In the genomic region with DNA sequence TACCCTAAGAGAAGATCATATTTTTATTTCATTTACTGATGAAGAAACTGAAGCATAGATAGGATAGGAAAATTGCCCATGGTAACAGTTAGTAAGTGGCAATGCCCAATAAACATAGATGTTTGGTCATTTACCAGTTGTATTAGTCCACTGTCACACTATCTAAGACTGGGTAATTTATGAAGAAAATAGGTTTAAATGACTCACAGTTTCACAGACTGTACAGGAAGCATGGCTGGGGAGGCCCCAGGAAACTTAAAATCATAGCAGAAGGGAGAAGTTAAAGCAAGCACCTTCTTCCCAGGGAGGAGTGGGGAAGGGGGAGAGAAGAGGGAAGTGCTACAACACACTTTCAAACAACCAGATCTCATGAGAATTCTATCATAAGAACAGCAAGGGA, we compare ENCODE assay signal across 16 cellular contexts. TPM values are rescaled to one million over a fixed set of nuclear protein-coding genes. Genes with fewer than 3 reads are reported as not detected.
DNase-seq lines count a peak whose midpoint lies in the region; ATAC-seq, FAIRE-seq and TF ChIP-seq lines count a peak whose summit lies in the region.
"Had no signal": no experiment of that assay in that cellular context is flagged by ENCODE, and none has a peak within 500 bp of the region (broad histone marks: within the 10 kb centered on the region; RNA-seq: fewer than 3 reads in every experiment).

No MANE protein-coding gene starts in this region.

- intact Hi-C loops in cardiac septum (cut with DNase I): no loop called here

- no peaks in the 10 kb centered on the region for H3K27me3 Mint-ChIP-seq in astrocyte (ENCODE audit: low read depth, unreplicated experiment)

- H3K27me3 ChIP-seq in astrocyte (ENCODE audit: insufficient read depth, low read length) (no peaks in the 10 kb centered on the region), tibial nerve (no peaks in the 10 kb centered on the region)
- H3K27me3 ChIP-seq: breast epithelium, hepatocyte had no signal

- H3K4me2 ChIP-seq in astrocyte (ENCODE audit: low read length): no peak overlapping the region
- H3K4me2 ChIP-seq: hepatocyte had no signal

- peaks cover 5% of the 10 kb centered on the region for H3K4me1 Mint-ChIP-seq in astrocyte (ENCODE audit: low read depth, unreplicated experiment)
- H3K4me1 Mint-ChIP-seq: WTC11 had no signal

- no peaks in the 10 kb centered on the region for H3K4me1 ChIP-seq in astrocyte (ENCODE audit: insufficient read depth, low read length)
- H3K4me1 ChIP-seq in tibial nerve: no peaks in the 10 kb centered on the region
- H3K4me1 ChIP-seq: breast epithelium, spleen had no signal

- peak overlapping the region; percentile 51 for H3K27ac Mint-ChIP-seq in astrocyte (ENCODE audit: unreplicated experiment)
- H3K27ac Mint-ChIP-seq: CD8-positive, alpha-beta T cell; WTC11 had no signal

- H3K9me3 Mint-ChIP-seq in astrocyte (ENCODE audit: unreplicated experiment): no peaks in the 10 kb centered on the region
- H3K9me3 Mint-ChIP-seq: CD8-positive, alpha-beta T cell; WTC11 had no signal

- no peak overlapping the region for H3K4me3 ChIP-seq in astrocyte (ENCODE audit: insufficient read depth, low read depth, low read length)
- no peak overlapping the region for H3K4me3 ChIP-seq in tibial nerve
- H3K4me3 ChIP-seq: breast epithelium, hepatocyte, spleen had no signal

- DNase-seq in astrocyte (ENCODE audit: low read depth): no peak
- no peak for DNase-seq in cardiac septum (ENCODE audit: low spot score)
- no peak for DNase-seq in central memory CD4-positive, alpha-beta T cell
- DNase-seq in tibial nerve (ENCODE audit: low spot score in 2 of 2): no peak
- no peak for DNase-seq in stimulated activated naive CD4-positive, alpha-beta T cell (lab: John Stamatoyannopoulos, UW)
- DNase-seq: CD8-positive, alpha-beta T cell; NCI-H446; occipital lobe; SHP77 treated with DMSO at 0.1 percent for 48 hours; spleen had no signal

- no peak for TF ChIP-seq EP300 in tibial nerve (IDR thresholded peaks at IDR 0.05)

- ATAC-seq in GM18867 (IDR thresholded peaks at IDR 0.05; ENCODE audit: unreplicated experiment): peak; percentile 66
- ATAC-seq in GM21576 (IDR thresholded peaks at IDR 0.05; ENCODE audit: unreplicated experiment): peak; percentile 66
- ATAC-seq in HG03196 (IDR thresholded peaks at IDR 0.05; ENCODE audit: unreplicated experiment): peak; percentile 83
- ATAC-seq: CD8-positive, alpha-beta T cell; WTC11 had no signal

- H3K36me3 Mint-ChIP-seq in astrocyte (ENCODE audit: low read depth, unreplicated experiment): no peaks in the 10 kb centered on the region
- H3K36me3 Mint-ChIP-seq: CD8-positive, alpha-beta T cell; WTC11 had no signal

- TF ChIP-seq CTCF in astrocyte (IDR thresholded peaks at IDR 0.05; ENCODE audit: insufficient read depth, low read depth, low read length): no peak
- no peak for TF ChIP-seq CTCF in tibial nerve (IDR thresholded peaks at IDR 0.05)

- no peak overlapping the region for H2AFZ ChIP-seq in astrocyte (ENCODE audit: low read depth, low read length)
- H2AFZ ChIP-seq: hepatocyte had no signal

- H3K79me2 ChIP-seq in astrocyte (ENCODE audit: insufficient read depth, low read length): no peaks in the 10 kb centered on the region
- H3K79me2 ChIP-seq: hepatocyte had no signal

- TF ChIP-seq POLR2A in tibial nerve (IDR thresholded peaks at IDR 0.05): no peak

- no peaks in the 10 kb centered on the region for H3K9me3 ChIP-seq in astrocyte (ENCODE audit: insufficient read depth, low read depth, low read length)
- no peaks in the 10 kb centered on the region for H3K9me3 ChIP-seq in tibial nerve
- H3K9me3 ChIP-seq: breast epithelium, spleen had no signal

- H3K27ac ChIP-seq in astrocyte (ENCODE audit: low read depth, low read length): no peak overlapping the region
- no peak overlapping the region for H3K27ac ChIP-seq in tibial nerve
- H3K27ac ChIP-seq: breast epithelium, hepatocyte, spleen had no signal

- H3K9ac ChIP-seq in astrocyte (ENCODE audit: low read length): no peak overlapping the region

- FAIRE-seq in astrocyte (lab: Jason Lieb, UNC): no peak

- H3K4me3 Mint-ChIP-seq in astrocyte (ENCODE audit: unreplicated experiment): no peak overlapping the region
- H3K4me3 Mint-ChIP-seq: CD8-positive, alpha-beta T cell; WTC11 had no signal

- H4K20me1 ChIP-seq in astrocyte (ENCODE audit: insufficient read depth, low read length): no peaks in the 10 kb centered on the region

- H3K36me3 ChIP-seq in astrocyte (ENCODE audit: insufficient read depth, low read length) (no peaks in the 10 kb centered on the region), tibial nerve (no peaks in the 10 kb centered on the region)
- H3K36me3 ChIP-seq: breast epithelium, spleen had no signal

RNA-seq across cellular contexts. Expression of gene NR4A2, which starts 23.4 kb away (rescaled TPM):
- total RNA-seq in astrocyte (1.2 and 1.3 TPM in 2 replicates), cardiac septum (1.1 TPM), tibial nerve (10 to 100 TPM; 14.7 to 31.5 (median 22.4) TPM)
